Comparison of ENCODE assay signal across 17 cellular contexts in genomic region chr4:89000392-89000791, GRCh38. TPM values are rescaled to one million over a fixed set of nuclear protein-coding genes. Genes with fewer than 3 reads are reported as not detected.
DNase-seq lines count a peak whose midpoint lies in the region; ATAC-seq, FAIRE-seq and TF ChIP-seq lines count a peak whose summit lies in the region.
"Had no signal": no experiment of that assay in that cellular context is flagged by ENCODE, and none has a peak within 500 bp of the region (broad histone marks: within the 10 kb centered on the region; RNA-seq: fewer than 3 reads in every experiment).

No MANE protein-coding gene starts in this region.

- ATAC-seq in K562 (no peak), GM21723 (IDR thresholded peaks at IDR 0.05; ENCODE audit: unreplicated experiment) (no peak)
- ATAC-seq in activated T-cell treated with anti-CD3 and anti-CD28 coated beads, Interleukin-2, amount 50 U/mL, for 4 hours, result no peak
- ATAC-seq: HepG2, Right ventricle myocardium inferior had no signal

- no peak overlapping the region for H2AFZ ChIP-seq in K562 (ENCODE audit: low read depth, low read length)
- no peak overlapping the region for H2AFZ ChIP-seq in hepatocyte

- H3K9ac ChIP-seq in K562 (ENCODE audit: insufficient read depth in 1 of 2, low read depth in 2 of 2, low read length in 2 of 2) (no peak overlapping the region; a peak in 1 of 4 replicates), mesendoderm (ENCODE audit: low read length) (no peak overlapping the region)

- POLR2A ChIA-PET in HEK293T (lab: Yijun Ruan, JAX) (no interaction called here), K562 (lab: Yijun Ruan, JAX) (interaction anchor here (0.9 kb wide), 1 partner anchor 180 kb away, joined by 3 read pairs; no protein-coding TSS in a partner anchor)

- H2BK15ac ChIP-seq in mesendoderm (replicated peaks; ENCODE audit: low read depth), result no peak overlapping the region

- TF ChIP-seq POLR2A in K562 (conservative IDR thresholded peaks at IDR 0.05), result no peak

- H3K79me1 ChIP-seq in mesendoderm (ENCODE audit: low read length), result no peaks in the 10 kb centered on the region

- H4K20me1 ChIP-seq in K562 (replicated peaks; ENCODE audit: control insufficient read depth, insufficient read depth, low read length) (no peaks in the 10 kb centered on the region), hepatocyte (ENCODE audit: insufficient read depth, poor library complexity, severe bottlenecking) (no peaks in the 10 kb centered on the region)

- H3K4me1 Mint-ChIP-seq in activated T-cell treated with anti-CD3 and anti-CD28 coated beads, Interleukin-2, amount 50 U/mL, for 4 hours (ENCODE audit: low read depth), result peaks cover 5% of the 10 kb centered on the region

- no peak for TF ChIP-seq RAD21 in K562 (CRISPR knock-in tag; conservative IDR thresholded peaks at IDR 0.05 in 1 of 2, IDR thresholded peaks at IDR 0.05 in 1 of 2)

- H3K9me3 Mint-ChIP-seq in activated T-cell treated with anti-CD3 and anti-CD28 coated beads, Interleukin-2, amount 50 U/mL, for 4 hours, result peaks cover 6% of the 10 kb centered on the region

- H3K4me3 ChIP-seq in K562 (no peak overlapping the region), hepatocyte (no peak overlapping the region), mesendoderm (ENCODE audit: low read length) (no peak overlapping the region)
- H3K4me3 ChIP-seq: A549 had no signal

- H3K36me3 Mint-ChIP-seq in activated T-cell treated with anti-CD3 and anti-CD28 coated beads, Interleukin-2, amount 50 U/mL, for 4 hours (ENCODE audit: insufficient read depth), result no peaks in the 10 kb centered on the region

- no peak for TF ChIP-seq CTCF in 22Rv1 (IDR thresholded peaks at IDR 0.05)
- TF ChIP-seq CTCF in K562 (IDR thresholded peaks at IDR 0.05 in 2 of 3, conservative IDR thresholded peaks at IDR 0.05 in 1 of 3; ENCODE audit: insufficient read depth in 2 of 3, low read depth in 1 of 3, low read length in 3 of 3), result no peak
- TF ChIP-seq CTCF in hepatocyte (IDR thresholded peaks at IDR 0.05; ENCODE audit: poor library complexity), result no peak

- H2BK120ac ChIP-seq in mesendoderm (ENCODE audit: low read depth, low read length), result no peak overlapping the region

- no peak overlapping the region for H4K8ac ChIP-seq in mesendoderm (ENCODE audit: low read depth, low read length)

- H3K27me3 Mint-ChIP-seq in activated T-cell treated with anti-CD3 and anti-CD28 coated beads, Interleukin-2, amount 50 U/mL, for 4 hours (ENCODE audit: low read depth), result no peaks in the 10 kb centered on the region

- no TSS peak for BruUV-seq in K562 (replicated peaks; lab: Mats Ljungman, UMichigan)

- H3K9me1 ChIP-seq in K562 (ENCODE audit: control insufficient read depth, insufficient read depth, low read length), result no peaks in the 10 kb centered on the region

- 33% methylated on average over 1 of the region's 1 CpG for WGBS in K562 (ENCODE audit: insufficient coverage, low coverage, missing lambda C conversion rate)
- 19% methylated on average over 1 of the region's 1 CpG for WGBS in hepatocyte (ENCODE audit: low lambda C conversion rate, missing lambda C conversion rate)
- WGBS in mesendoderm (ENCODE audit: extremely low coverage, insufficient coverage, low lambda C conversion rate), result no CpG with 5 or more reads among the region's 1 CpG

- H3K36me3 ChIP-seq in K562 (ENCODE audit: control insufficient read depth, insufficient read depth, low read length), result peaks cover 28% of the 10 kb centered on the region; the same call in 2 of the 3 replicates
- no peaks in the 10 kb centered on the region for H3K36me3 ChIP-seq in hepatocyte (replicated peaks; ENCODE audit: insufficient read depth, low read depth)
- H3K36me3 ChIP-seq in mesendoderm (ENCODE audit: control insufficient read depth, insufficient read depth, low read length), result no peaks in the 10 kb centered on the region

- in situ Hi-C loops in K562 (cut with MboI), result no loop called here

- no peak overlapping the region for H3K56ac ChIP-seq in mesendoderm (ENCODE audit: low read length)

- CTCF ChIA-PET in HEK293T (lab: Yijun Ruan, JAX), result no interaction called here
- CTCF ChIA-PET in K562 (lab: Yijun Ruan, JAX; ENCODE audit: low intra/inter-chr PET ratio), result no interaction called here

- H3K18ac ChIP-seq in mesendoderm (ENCODE audit: low read length), result no peak overlapping the region

- intact Hi-C loops in K562 (cut with micrococcal nuclease), result no loop called here

- H3K23ac ChIP-seq in mesendoderm (ENCODE audit: low read length), result no peak overlapping the region

- H2AK5ac ChIP-seq in mesendoderm (ENCODE audit: low read length), result no peak overlapping the region

- peaks cover 5% of the 10 kb centered on the region; the same call in 1 of the 3 replicates for H3K79me2 ChIP-seq in K562 (ENCODE audit: control insufficient read depth, insufficient read depth, low read length)
- H3K79me2 ChIP-seq in hepatocyte, result no peaks in the 10 kb centered on the region
- H3K79me2 ChIP-seq in mesendoderm (ENCODE audit: control insufficient read depth, insufficient read depth, low read length), result no peaks in the 10 kb centered on the region

- TF ChIP-seq EP300 in K562 (IDR thresholded peaks at IDR 0.05; ENCODE audit: low read length), result no peak

- H3K9me2 ChIP-seq in hepatocyte (replicated peaks; ENCODE audit: insufficient read depth), result no peaks in the 10 kb centered on the region

- H3K4me1 ChIP-seq in K562 (replicated peaks in 1 of 2; ENCODE audit: control insufficient read depth in 2 of 2, insufficient read depth in 2 of 2, low read length in 2 of 2), result peaks cover 0 to 22% of the 10 kb centered on the region in 2 experiments; a peak in 4 of 5 replicates
- H3K4me1 ChIP-seq in hepatocyte (ENCODE audit: insufficient read depth), result peaks cover 50% of the 10 kb centered on the region
- H3K4me1 ChIP-seq in mesendoderm (ENCODE audit: control insufficient read depth, low read depth, low read length), result no peaks in the 10 kb centered on the region

- DNase-seq in HEK293T (ENCODE audit: extremely low spot score) (no peak), K562 (ENCODE audit: extremely low read depth in 1 of 4, low spot score in 3 of 4) (no peak), hepatocyte (ENCODE audit: low spot score) (no peak), AML-193 (lab: John Stamatoyannopoulos, UW) (no peak), mesendoderm (no peak)
- DNase-seq in activated T-cell treated with anti-CD3 and anti-CD28 coated beads, Interleukin-2, amount 50 U/mL, for 4 hours, result no peak
- DNase-seq: GOT3, NCI-H524 treated with DMSO at 0.1 percent for 48 hours had no signal

- H2BK5ac ChIP-seq in mesendoderm (ENCODE audit: low read length), result no peak overlapping the region

- H4K5ac ChIP-seq in mesendoderm (ENCODE audit: low read length), result no peak overlapping the region

- no peak for FAIRE-seq in K562 (lab: Jason Lieb, UNC)
- FAIRE-seq: A549, GM12892, HepG2 had no signal

- H3K9me3 ChIP-seq in K562 (replicated peaks; ENCODE audit: control insufficient read depth, insufficient read depth, low read depth, low read length) (no peaks in the 10 kb centered on the region), hepatocyte (ENCODE audit: low read depth) (no peaks in the 10 kb centered on the region)
- H3K9me3 ChIP-seq: A549, BE2C had no signal

- H3K27me3 ChIP-seq in K562 (ENCODE audit: control insufficient read depth in 2 of 2, insufficient read depth in 2 of 2, low read length in 2 of 2) (no peaks in the 10 kb centered on the region), hepatocyte (no peaks in the 10 kb centered on the region), mesendoderm (ENCODE audit: insufficient read depth, low read length, poor library complexity) (no peaks in the 10 kb centered on the region)
- H3K27me3 ChIP-seq: BE2C had no signal

- no peak overlapping the region for H3K4me3 Mint-ChIP-seq in activated T-cell treated with anti-CD3 and anti-CD28 coated beads, Interleukin-2, amount 50 U/mL, for 4 hours

- peak overlapping the region; percentile 0; the same call in 1 of the 2 replicates for H3K27ac ChIP-seq in 22Rv1
- peak overlapping the region; percentile 73 for H3K27ac ChIP-seq in K562 (ENCODE audit: extremely low read depth, low read depth, low read length)
- H3K27ac ChIP-seq in hepatocyte, result peak overlapping the region; percentile 52
- no peak overlapping the region for H3K27ac ChIP-seq in mesendoderm (ENCODE audit: low read depth, low read length)
- H3K27ac ChIP-seq: A549, HL-60 had no signal

- no peak overlapping the region for H3K4ac ChIP-seq in mesendoderm (ENCODE audit: low read depth, low read length)

- H3K4me2 ChIP-seq in K562 (ENCODE audit: insufficient read depth, low read length) (no peak overlapping the region; the same call in 1 of the 2 replicates), hepatocyte (peak overlapping the region; percentile 13), mesendoderm (ENCODE audit: low read length) (no peak overlapping the region)

TF ChIP-seq in HEK293T, 16 proteins besides CTCF, POLR2A, EP300 and RAD21 (continues in another document):
- TF ChIP-seq FOXA1 (IDR thresholded peaks at IDR 0.05), result no peak

TF ChIP-seq in K562, 482 proteins besides CTCF, POLR2A, EP300 and RAD21 (continues in another document):
- TF ChIP-seq MED1 (CRISPR knock-in tag; IDR thresholded peaks at IDR 0.05; ENCODE audit: borderline replicate concordance) (no peak), ZNF175 (CRISPR knock-in tag; IDR thresholded peaks at IDR 0.05; ENCODE audit: low read depth) (peak; percentile 28; the same call in 1 of the 2 replicates), ZNF184 (CRISPR knock-in tag; IDR thresholded peaks at IDR 0.05) (no peak)

RNA-seq across cellular contexts. Expression of gene FAM13A, which starts 56.6 kb away (rescaled TPM):
- 69.5 and 141 TPM in 2 replicates for total RNA-seq in K562 (2011; cell fraction: chromatin; rRNA removed; ENCODE audit: low replicate concordance)
- total RNA-seq in K562 (2011; cell fraction: nucleolus; rRNA removed), result 25.3 and 29.7 TPM in 2 replicates
- total RNA-seq in K562 (2011; cell fraction: nucleoplasm; rRNA removed), result 54.5 and 79.6 TPM in 2 replicates
- total RNA-seq in K562 (2014; rRNA removed) (11.3 and 15.5 TPM in 2 replicates), K562 (2014; rRNA removed; fragmentation: Illumina TruSeq; extraction: Trizol) (22.3 and 23.1 TPM in 2 replicates), K562 (2015; rRNA removed; fragmentation: Illumina TruSeq; extraction: Trizol) (15.9 and 18.5 TPM in 2 replicates), K562 (2021) (13.7 and 14.1 TPM in 2 replicates), hepatocyte (44.2 and 54.5 TPM in 2 replicates)
- polyA plus RNA-seq in K562 (2011; rRNA removed) (23.3 and 41.9 TPM in 2 replicates), K562 (2014; fragmentation: Illumina TruSeq; extraction: Trizol) (13.1 and 14.7 TPM in 2 replicates), K562 (2014; fragmentation: Nextera tagmentation; extraction: Ambion mirVana) (10 to 100 TPM; 14.4 to 15.3 TPM), K562 (2014; rRNA removed) (12.1 and 12.8 TPM in 2 replicates), hepatocyte (19.3 TPM in 2 replicates)
- 7.1 and 23.1 TPM in 2 replicates for polyA plus RNA-seq in K562 (2011; cell fraction: cytosol; rRNA removed)
- polyA plus RNA-seq in K562 (2011; cell fraction: nucleus; rRNA removed), result 32.1 and 73.5 TPM in 2 replicates
- polyA plus RNA-seq in K562 (2012), result 11.7 and 13.0 TPM in 2 replicates
- polyA minus RNA-seq in K562 (2011; rRNA and poly(A)+ RNA removed), result 50.1 and 111 TPM in 2 replicates
- 7.6 and 17.4 TPM in 2 replicates for polyA minus RNA-seq in K562 (2011; cell fraction: cytosol; rRNA and poly(A)+ RNA removed)
- polyA minus RNA-seq in K562 (2011; cell fraction: nucleus; rRNA and poly(A)+ RNA removed), result 56.5 and 184 TPM in 2 replicates
- polyA plus RNA-seq in mesendoderm (2013, experiment 1 of 2), result 9.0 TPM
- 9.4 TPM for polyA plus RNA-seq in mesendoderm (2013, experiment 2 of 2)
- under 1 TPM; 0.38 to 0.86 (median 0.63) TPM for total RNA-seq in activated T-cell treated with anti-CD3 and anti-CD28 coated beads, Interleukin-2, amount 50 U/mL, for 4 hours
- total RNA-seq: OCI-LY7 had no signal

Comparison
In these comparisons a context has a peak if more than half of its experiments do, and no peak if none do; other contexts are left out.
1. RNA of gene FAM13A, which starts 56.6 kb away (total RNA-seq): 44.2 to 54.5 TPM in hepatocyte and 11.3 to 141 TPM in K562; 0.38 to 0.86 TPM in activated T-cell treated with anti-CD3 and anti-CD28 coated beads, Interleukin-2, amount 50 U/mL, for 4 hours; every median in the first group is over 4 times any median in the second.